In genomic region chr10:132945125-132945893, GRCh38 we compare ENCODE assay signal across 22 cellular contexts. TPM values are rescaled to one million over a fixed set of nuclear protein-coding genes. Genes with fewer than 3 reads are reported as not detected.
"Had no signal": no experiment of that assay in that cellular context is flagged by ENCODE, and none has a peak within 500 bp of the region (broad histone marks: within the 10 kb centered on the region; RNA-seq: fewer than 3 reads in every experiment).

No MANE protein-coding gene starts in this region.

- ATAC-seq: gastroesophageal sphincter, left lobe of liver, mucosa of descending colon, T-cell had no signal

- H3K9me3 Mint-ChIP-seq: activated CD4-positive, alpha-beta T cell treated with anti-CD3 and anti-CD28 coated beads, Interleukin-2, amount 10 ng/mL, durations not matched to agents 7 days and 5 days; activated T-helper 2 cell treated with anti-CD3 and anti-CD28 coated beads, Interferon-gamma antibody, Interleukin-2, Interleukin-4, amounts not matched to agents 10 μg/mL and 5 μg/mL and 100 μg/mL, durations not matched to agents 14 hours and 24 hours and 36 hours; T-cell; T-helper 2 cell treated with Interferon-gamma antibody and Interleukin-4, amounts not matched to agents 5 μg/mL and 100 μg/mL, for 36 hours had no signal

- H3K36me3 Mint-ChIP-seq: natural killer cell treated with Interleukin-12 subunit alpha and Interleukin-12 subunit beta and Interleukin-15 and Interleukin-18, amount 100 ng/mL, for 72 hours; T-cell had no signal

- DNase-seq: activated CD4-positive, alpha-beta memory T cell treated with anti-CD3 and anti-CD28 coated beads, Interleukin-2, amount 10 ng/mL, durations not matched to agents 7 days and 5 days; activated CD4-positive, alpha-beta T cell treated with anti-CD3 and anti-CD28 coated beads for 1 hour; activated CD4-positive, alpha-beta T cell treated with anti-CD3 and anti-CD28 coated beads, Interleukin-2, amount 10 ng/mL, durations not matched to agents 7 days and 5 days; activated naive CD4-positive, alpha-beta T cell treated with Interleukin-2 at 50 U/mL for 16 hours; activated T-cell treated with anti-CD3 and anti-CD28 coated beads, Interleukin-2, amount 50 U/mL, for 48 hours; amygdala; central memory CD4-positive, alpha-beta T cell; hypothalamus; immature natural killer cell; mesendoderm; stimulated activated naive CD4-positive, alpha-beta T cell; testis; trophoblast cell had no signal

- H3K4me3 Mint-ChIP-seq: activated CD4-positive, alpha-beta memory T cell treated with anti-CD3 and anti-CD28 coated beads, Interleukin-2, amount 10 ng/mL, durations not matched to agents 7 days and 5 days; activated CD4-positive, alpha-beta T cell treated with anti-CD3 and anti-CD28 coated beads, Interleukin-2, amount 10 ng/mL, durations not matched to agents 7 days and 5 days; natural killer cell treated with Interleukin-12 subunit alpha and Interleukin-12 subunit beta and Interleukin-15 and Interleukin-18, amount 100 ng/mL, for 72 hours; T-cell; T-helper 2 cell treated with Interferon-gamma antibody and Interleukin-4, amounts not matched to agents 5 μg/mL and 100 μg/mL, for 36 hours had no signal

- H3K27ac Mint-ChIP-seq: activated CD4-positive, alpha-beta memory T cell treated with anti-CD3 and anti-CD28 coated beads, Interleukin-2, amount 10 ng/mL, durations not matched to agents 7 days and 5 days; activated CD4-positive, alpha-beta T cell treated with anti-CD3 and anti-CD28 coated beads, Interleukin-2, amount 10 ng/mL, durations not matched to agents 7 days and 5 days; activated T-helper 2 cell treated with anti-CD3 and anti-CD28 coated beads, Interferon-gamma antibody, Interleukin-2, Interleukin-4, amounts not matched to agents 10 μg/mL and 5 μg/mL and 100 μg/mL, durations not matched to agents 14 hours and 24 hours and 36 hours; immature natural killer cell; natural killer cell treated with Interleukin-12 subunit alpha and Interleukin-12 subunit beta and Interleukin-15 and Interleukin-18, amount 100 ng/mL, for 72 hours; T-cell had no signal

RNA-seq across cellular contexts. Expression of gene CFAP46, which starts 2.9 kb away (rescaled TPM):
- total RNA-seq: activated CD4-positive, alpha-beta memory T cell treated with anti-CD3 and anti-CD28 coated beads, Interleukin-2, amount 10 ng/mL, durations not matched to agents 7 days and 5 days; activated CD4-positive, alpha-beta T cell treated with anti-CD3 and anti-CD28 coated beads, Interleukin-2, amount 10 ng/mL, durations not matched to agents 7 days and 5 days; activated T-helper 2 cell treated with anti-CD3 and anti-CD28 coated beads, Interferon-gamma antibody, Interleukin-2, Interleukin-4, amounts not matched to agents 10 μg/mL and 5 μg/mL and 100 μg/mL, durations not matched to agents 14 hours and 24 hours and 36 hours; myocyte; SK-MEL-5; T-cell had no signal
